9 cellular contexts compared by ENCODE assay signal in genomic region chr6:73774311-73774766, GRCh38.
DNase-seq lines count a peak whose midpoint lies in the region; ATAC-seq and TF ChIP-seq lines count a peak whose summit lies in the region.
"Had no signal": no experiment of that assay in that cellular context is flagged by ENCODE, and none has a peak within 500 bp of the region (broad histone marks: within the 10 kb centered on the region; RNA-seq: fewer than 3 reads in every experiment).

No MANE protein-coding gene starts in this region.

- peak overlapping the region in 1 of 2 donors; percentile 17 for H3K27ac ChIP-seq in right atrium auricular region
- H3K27ac ChIP-seq in cardiac muscle cell, result no peak overlapping the region
- H3K27ac ChIP-seq: BLaER1 treated with 17β-estradiol and CSF1 and Interleukin-3, amounts not matched to agents 10 nM and 100 nM had no signal

- no peaks in the 10 kb centered on the region for H3K9me3 Mint-ChIP-seq in T-cell

- H3K27me3 ChIP-seq in right atrium auricular region (no peaks in the 10 kb centered on the region), cardiac muscle cell (no peaks in the 10 kb centered on the region)
- H3K27me3 ChIP-seq: BLaER1 treated with 17β-estradiol and CSF1 and Interleukin-3, amounts not matched to agents 10 nM and 100 nM had no signal

- CTCF ChIA-PET in T-cell (lab: Charles Lee), result no interaction called here

- ATAC-seq in Right ventricle myocardium inferior (peak; percentile 99), T-cell (replicated peaks in 1 of 4) (no peak)

- H3K4me3 ChIP-seq in right atrium auricular region (no peak overlapping the region), cardiac muscle cell (no peak overlapping the region)
- H3K4me3 ChIP-seq: BLaER1 treated with 17β-estradiol and CSF1 and Interleukin-3, amounts not matched to agents 10 nM and 100 nM had no signal

- DNase-seq in Right ventricle myocardium inferior (ENCODE audit: missing footprints) (peak; percentile 46), right atrium auricular region (ENCODE audit: low spot score) (no peak), RPMI8226 (peak; percentile 85), cardiac muscle cell (ENCODE audit: low read depth in 1 of 2, low spot score in 1 of 2) (peak; percentile 2 to 98), cerebellar cortex (ENCODE audit: low spot score) (no peak), T-cell (no peak), T-helper 2 cell (no peak)
- no peak for DNase-seq in activated CD4-positive, alpha-beta T cell treated with anti-CD3 and anti-CD28 coated beads, Interleukin-2, amount 50 U/mL, for 4 hours

- H3K4me3 Mint-ChIP-seq in T-cell, result no peak overlapping the region

- POLR2A ChIA-PET in T-cell (lab: Charles Lee), result no interaction called here

- intact Hi-C loops in Right ventricle myocardium inferior (cut with DNase I), result no loop called here

- H3K36me3 ChIP-seq in right atrium auricular region (no peaks in the 10 kb centered on the region), cardiac muscle cell (no peaks in the 10 kb centered on the region)
- H3K36me3 ChIP-seq: BLaER1 treated with 17β-estradiol and CSF1 and Interleukin-3, amounts not matched to agents 10 nM and 100 nM had no signal

- H3K4me1 Mint-ChIP-seq in T-cell, result no peaks in the 10 kb centered on the region

- peaks cover 0 to 11% of the 10 kb centered on the region in 2 donors for H3K4me1 ChIP-seq in right atrium auricular region
- H3K4me1 ChIP-seq in cardiac muscle cell (ENCODE audit: low read depth), result no peaks in the 10 kb centered on the region

- H3K9me3 ChIP-seq in right atrium auricular region, result no peaks in the 10 kb centered on the region
- no peaks in the 10 kb centered on the region for H3K9me3 ChIP-seq in cardiac muscle cell (ENCODE audit: low read depth)

- peak in 1 of 2 donors; percentile 29 for TF ChIP-seq CTCF in right atrium auricular region (IDR thresholded peaks at IDR 0.05)
- peak; percentile 13 for TF ChIP-seq CTCF in cardiac muscle cell (IDR thresholded peaks at IDR 0.05; ENCODE audit: low read depth, low read length)

- no peak overlapping the region for H3K27ac Mint-ChIP-seq in T-cell

- no peaks in the 10 kb centered on the region for H3K27me3 Mint-ChIP-seq in T-cell

- H3K36me3 Mint-ChIP-seq in T-cell, result no peaks in the 10 kb centered on the region

Comparison
In these comparisons a context has a peak if more than half of its experiments do, and no peak if none do; other contexts are left out.
1. DNase-seq: peak in Right ventricle myocardium inferior (single experiment), RPMI8226 (single experiment) and cardiac muscle cell (2 of 2); none in right atrium auricular region (single experiment), activated CD4-positive, alpha-beta T cell treated with anti-CD3 and anti-CD28 coated beads, Interleukin-2, amount 50 U/mL, for 4 hours (0 of 2), cerebellar cortex (single experiment), T-cell (0 of 34) and T-helper 2 cell (0 of 5).